Comparison of ENCODE assay signal across 8 cellular contexts in the genomic region with DNA sequence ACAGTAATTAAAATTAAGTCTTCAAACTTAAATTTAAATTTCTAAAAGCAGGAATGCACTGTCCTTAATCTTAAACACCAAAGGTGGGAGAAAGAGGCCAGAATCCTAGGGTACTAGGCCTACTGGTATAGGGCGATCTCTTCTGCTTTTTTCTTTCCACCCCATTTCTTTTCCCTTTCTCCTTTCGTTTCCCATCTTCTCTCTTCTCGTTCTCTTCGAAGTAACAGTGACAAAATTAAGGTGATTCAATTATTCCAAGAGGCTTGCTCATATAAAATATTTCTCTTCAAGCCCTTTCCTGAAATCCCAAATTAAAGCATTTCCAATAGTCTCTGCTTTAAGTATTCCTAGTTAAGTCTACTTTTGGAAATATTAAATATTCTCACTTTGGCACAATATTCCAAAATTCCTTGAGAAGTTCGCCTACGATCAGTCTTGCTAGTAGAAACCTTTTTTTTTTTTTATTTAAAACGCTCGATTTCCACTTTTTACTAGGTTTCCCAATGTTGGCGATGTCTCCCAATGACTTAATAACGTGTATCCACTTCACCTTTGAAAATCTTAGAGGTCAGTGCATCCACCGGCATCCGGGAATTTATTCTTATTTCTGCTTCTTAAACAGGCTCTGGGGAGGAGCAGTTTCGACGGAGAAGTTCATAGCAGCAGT. TPM values are rescaled to one million over a fixed set of nuclear protein-coding genes. Genes with fewer than 3 reads are reported as not detected.
A peak's percentile ranks its signal among the peaks of the same experiment; 100 is the strongest.
DNase-seq lines count a peak whose midpoint lies in the region.

No MANE protein-coding gene starts in this region.

- H3K4me1 ChIP-seq in iPS-20b (ENCODE audit: insufficient read depth, low read length) (peaks cover 16% of the 10 kb centered on the region), stomach smooth muscle (ENCODE audit: control insufficient read depth, insufficient read depth, low read length) (peaks cover 13% of the 10 kb centered on the region)

- DNase-seq in NCI-H510A treated with DMSO at 0.1 percent for 48 hours (lab: John Stamatoyannopoulos, UW) (peak; percentile 40), NCI-H510A (lab: John Stamatoyannopoulos, UW) (no peak), HCEC 1CT (no peak), GM03348 (ENCODE audit: low spot score) (no peak)
- DNase-seq in activated T-helper 1 cell treated with anti-CD3 and anti-CD28 coated beads, Interleukin-12 subunit alpha, Interleukin-12 subunit beta, Interleukin-2, Interleukin-4 antibody, amounts not matched to agents 30 ng/mL and 10 ng/mL and 1 ng/mL, durations not matched to agents 14 hours and 24 hours and 36 hours (ENCODE audit: low spot score), result no peak
- DNase-seq in activated CD8-positive, alpha-beta memory T cell treated with anti-CD3 and anti-CD28 coated beads, Interleukin-2, amount 50 U/mL, for 4 hours, result no peak

- intact Hi-C loops in activated T-helper 1 cell treated with anti-CD3 and anti-CD28 coated beads, Interleukin-12 subunit alpha, Interleukin-12 subunit beta, Interleukin-2, Interleukin-4 antibody, amounts not matched to agents 30 ng/mL and 10 ng/mL and 1 ng/mL, durations not matched to agents 14 hours and 24 hours and 36 hours (cut with micrococcal nuclease), result loop anchor here (2.0 to 10.0 kb wide), 14 partner anchors 61 to 906 kb away; a partner anchor contains a TSS

- peaks cover 2% of the 10 kb centered on the region for H3K27me3 Mint-ChIP-seq in activated T-helper 1 cell treated with anti-CD3 and anti-CD28 coated beads, Interleukin-12 subunit alpha, Interleukin-12 subunit beta, Interleukin-2, Interleukin-4 antibody, amounts not matched to agents 30 ng/mL and 10 ng/mL and 1 ng/mL, durations not matched to agents 14 hours and 24 hours and 36 hours (ENCODE audit: insufficient read depth)

- H3K9ac ChIP-seq in iPS-20b (ENCODE audit: low read depth, low read length) (peak overlapping the region; percentile 89; the same call in 1 of the 2 replicates), stomach smooth muscle (ENCODE audit: low read length in 2 of 2) (peak overlapping the region; percentile 72 to 76)

- H3K4me1 Mint-ChIP-seq in activated T-helper 1 cell treated with anti-CD3 and anti-CD28 coated beads, Interleukin-12 subunit alpha, Interleukin-12 subunit beta, Interleukin-2, Interleukin-4 antibody, amounts not matched to agents 30 ng/mL and 10 ng/mL and 1 ng/mL, durations not matched to agents 14 hours and 24 hours and 36 hours (ENCODE audit: low read depth), result peaks cover 49% of the 10 kb centered on the region

- H3K4me3 ChIP-seq in iPS-20b (ENCODE audit: low read length), result peak overlapping the region; percentile 87
- H3K4me3 ChIP-seq in stomach smooth muscle (ENCODE audit: low read length in 2 of 2), result peak overlapping the region; percentile 75 to 83

- peak overlapping the region; percentile 96 for H3K27ac Mint-ChIP-seq in activated T-helper 1 cell treated with anti-CD3 and anti-CD28 coated beads, Interleukin-12 subunit alpha, Interleukin-12 subunit beta, Interleukin-2, Interleukin-4 antibody, amounts not matched to agents 30 ng/mL and 10 ng/mL and 1 ng/mL, durations not matched to agents 14 hours and 24 hours and 36 hours

- H3K27me3 ChIP-seq in iPS-20b (ENCODE audit: insufficient read depth, low read length) (0 out of 2 replicates have a peak, but pooled peaks cover 3% of the 10 kb centered on the region), stomach smooth muscle (ENCODE audit: control insufficient read depth in 1 of 2, insufficient read depth in 2 of 2, low read length in 2 of 2) (no peaks in the 10 kb centered on the region)

- peak overlapping the region; percentile 89 for H3K4me3 Mint-ChIP-seq in activated T-helper 1 cell treated with anti-CD3 and anti-CD28 coated beads, Interleukin-12 subunit alpha, Interleukin-12 subunit beta, Interleukin-2, Interleukin-4 antibody, amounts not matched to agents 30 ng/mL and 10 ng/mL and 1 ng/mL, durations not matched to agents 14 hours and 24 hours and 36 hours

- H3K9me3 ChIP-seq in iPS-20b (ENCODE audit: insufficient read depth, low read depth, low read length) (no peaks in the 10 kb centered on the region), stomach smooth muscle (ENCODE audit: control insufficient read depth in 2 of 2, low read length in 2 of 2) (no peaks in the 10 kb centered on the region)

- peaks cover 8% of the 10 kb centered on the region for H3K36me3 Mint-ChIP-seq in activated T-helper 1 cell treated with anti-CD3 and anti-CD28 coated beads, Interleukin-12 subunit alpha, Interleukin-12 subunit beta, Interleukin-2, Interleukin-4 antibody, amounts not matched to agents 30 ng/mL and 10 ng/mL and 1 ng/mL, durations not matched to agents 14 hours and 24 hours and 36 hours (ENCODE audit: low read depth)

- H3K27ac ChIP-seq in iPS-20b (ENCODE audit: low read length) (no peak overlapping the region), stomach smooth muscle (ENCODE audit: low read length) (peak overlapping the region; percentile 82)

- H3K36me3 ChIP-seq in iPS-20b (ENCODE audit: insufficient read depth, low read depth, low read length), result no peaks in the 10 kb centered on the region
- H3K36me3 ChIP-seq in stomach smooth muscle (ENCODE audit: control insufficient read depth in 2 of 2, insufficient read depth in 2 of 2, low read length in 2 of 2), result no peaks in the 10 kb centered on the region

- no peaks in the 10 kb centered on the region for H3K9me3 Mint-ChIP-seq in activated T-helper 1 cell treated with anti-CD3 and anti-CD28 coated beads, Interleukin-12 subunit alpha, Interleukin-12 subunit beta, Interleukin-2, Interleukin-4 antibody, amounts not matched to agents 30 ng/mL and 10 ng/mL and 1 ng/mL, durations not matched to agents 14 hours and 24 hours and 36 hours

RNA-seq across cellular contexts. Expression of a gene that starts 0.8 kb away (rescaled TPM):
- 26.2 and 31.9 TPM in 2 replicates for total RNA-seq in activated T-helper 1 cell treated with anti-CD3 and anti-CD28 coated beads, Interleukin-12 subunit alpha, Interleukin-12 subunit beta, Interleukin-2, Interleukin-4 antibody, amounts not matched to agents 30 ng/mL and 10 ng/mL and 1 ng/mL, durations not matched to agents 14 hours and 24 hours and 36 hours
